Comparison of ENCODE assay signal across 1 cellular context in the genomic region with DNA sequence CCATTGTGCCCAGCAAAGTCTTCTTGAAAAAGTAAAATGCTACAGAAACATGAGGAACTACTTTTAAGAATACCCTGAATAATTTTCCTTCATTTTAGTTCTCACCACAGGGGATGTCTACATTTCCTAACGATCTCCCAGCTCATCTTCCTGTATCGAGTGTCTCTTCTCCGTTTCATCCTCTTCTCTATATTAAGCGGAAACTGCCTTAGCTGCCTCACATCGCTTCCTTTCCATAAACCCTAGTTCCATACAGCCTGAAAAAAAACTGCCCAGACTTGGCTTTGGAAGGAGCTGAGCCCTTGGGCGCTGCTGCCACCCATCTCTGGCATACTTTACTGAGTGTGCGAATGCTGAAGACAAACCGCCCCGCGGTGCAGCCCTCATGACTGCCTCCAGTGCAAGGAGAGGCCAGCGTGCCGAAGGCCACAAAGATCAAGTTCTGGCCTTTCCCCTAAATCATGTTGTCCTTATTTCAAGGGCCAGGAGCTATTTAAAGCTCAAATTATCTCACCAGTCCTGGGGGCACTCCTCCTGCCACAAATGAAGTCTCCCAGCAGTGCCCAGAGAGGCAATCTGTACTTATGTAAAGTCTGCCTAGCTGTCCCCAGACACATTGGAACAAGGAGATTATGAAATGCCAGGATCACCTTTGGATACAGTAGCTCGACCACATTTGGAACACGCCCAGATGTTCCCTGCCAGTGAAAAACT.
TF ChIP-seq lines count a peak whose summit lies in the region.

No MANE protein-coding gene starts in this region.

TF ChIP-seq in liver, 16 proteins besides CTCF, POLR2A, EP300 and RAD21 (continued from another document):
- no peak for TF ChIP-seq REST (IDR thresholded peaks at IDR 0.05)
- TF ChIP-seq, protein P1, sequence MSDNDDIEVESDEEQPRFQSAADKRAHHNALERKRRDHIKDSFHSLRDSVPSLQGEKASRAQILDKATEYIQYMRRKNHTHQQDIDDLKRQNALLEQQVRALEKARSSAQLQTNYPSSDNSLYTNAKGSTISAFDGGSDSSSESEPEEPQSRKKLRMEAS (IDR thresholded peaks at IDR 0.05), result no peak
- TF ChIP-seq TAF1 (conservative IDR thresholded peaks at IDR 0.05), result no peak
TF ChIP-seq in liver: peak in this region for 8.
